11 cellular contexts compared by ENCODE assay signal in genomic region chr4:1795304-1796195, GRCh38. TPM values are rescaled to one million over a fixed set of nuclear protein-coding genes. Genes with fewer than 3 reads are reported as not detected.
DNase-seq lines count a peak whose midpoint lies in the region; ATAC-seq and TF ChIP-seq lines count a peak whose summit lies in the region.
"Had no signal": no experiment of that assay in that cellular context is flagged by ENCODE, and none has a peak within 500 bp of the region (broad histone marks: within the 10 kb centered on the region; RNA-seq: fewer than 3 reads in every experiment).

No MANE protein-coding gene starts in this region.

- H3K4me3 Mint-ChIP-seq in GM23338: no peak overlapping the region
- no peak overlapping the region for H3K4me3 Mint-ChIP-seq in activated CD4-positive, alpha-beta memory T cell treated with anti-CD3 and anti-CD28 coated beads for 36 hours

- H3F3A ChIP-seq in GM23338 (replicated peaks; ENCODE audit: low read depth): no peaks in the 10 kb centered on the region

- H3K79me2 ChIP-seq in GM23338 (replicated peaks; ENCODE audit: insufficient read depth): no peaks in the 10 kb centered on the region

- H3K27me3 Mint-ChIP-seq in GM23338 (ENCODE audit: insufficient read depth, low read depth, poor library complexity): peaks cover 28% of the 10 kb centered on the region
- H3K27me3 Mint-ChIP-seq in activated CD4-positive, alpha-beta memory T cell treated with anti-CD3 and anti-CD28 coated beads for 36 hours: peaks cover 15% of the 10 kb centered on the region

- intact Hi-C loops in prostate gland (cut with DNase I) (no loop called here), head of caudate nucleus (cut with DNase I) (no loop called here)
- intact Hi-C loops in activated CD4-positive, alpha-beta memory T cell treated with anti-CD3 and anti-CD28 coated beads for 36 hours (cut with micrococcal nuclease): no loop called here

- H3K9me2 ChIP-seq in GM23338 (ENCODE audit: insufficient read depth): no peaks in the 10 kb centered on the region

- CTCF ChIA-PET in activated CD4-positive, alpha-beta memory T cell treated with anti-CD3 and anti-CD28 coated beads for 36 hours (lab: Charles Lee): interaction anchor here (0.7 to 2.5 kb wide), 2 partner anchors 47 to 48 kb away, joined by 3 to 9 read pairs; no protein-coding TSS in a partner anchor

- no peak for TF ChIP-seq POLR2A in prostate gland (IDR thresholded peaks at IDR 0.05)

- ATAC-seq in GM23338 (peak; percentile 8), GM18520 (IDR thresholded peaks at IDR 0.05; ENCODE audit: unreplicated experiment) (no peak), GM19463 (IDR thresholded peaks at IDR 0.05; ENCODE audit: unreplicated experiment) (no peak)
- ATAC-seq: Panc1 had no signal

- no peak overlapping the region for H3K9ac ChIP-seq in iPS-20b (ENCODE audit: low read depth, low read length)

- H2AFZ ChIP-seq in GM23338: no peak overlapping the region

- POLR2A ChIA-PET in activated CD4-positive, alpha-beta memory T cell treated with anti-CD3 and anti-CD28 coated beads for 36 hours (lab: Charles Lee): no interaction called here

- no peak for TF ChIP-seq CTCF in GM23338 (conservative IDR thresholded peaks at IDR 0.05; ENCODE audit: low read depth in 2 of 2)
- no peak for TF ChIP-seq CTCF in prostate gland (IDR thresholded peaks at IDR 0.05)

- H3K9me3 ChIP-seq in SJSA1 (replicated peaks) (no peaks in the 10 kb centered on the region), iPS-20b (ENCODE audit: insufficient read depth, low read depth, low read length) (no peaks in the 10 kb centered on the region), prostate gland (no peaks in the 10 kb centered on the region)

- H3K36me3 ChIP-seq in GM23338 (ENCODE audit: insufficient read depth) (no peaks in the 10 kb centered on the region), SJSA1 (no peaks in the 10 kb centered on the region), iPS-20b (ENCODE audit: insufficient read depth, low read depth, low read length) (no peaks in the 10 kb centered on the region; the same call in 1 of the 2 replicates), prostate gland (no peaks in the 10 kb centered on the region)

- DNase-seq in GM23338 (ENCODE audit: low spot score) (peak; percentile 63), SJSA1 (ENCODE audit: low read depth in 1 of 2, low spot score in 2 of 2) (no peak), prostate gland (ENCODE audit: low spot score) (peak; percentile 60), head of caudate nucleus (no peak)
- no peak for DNase-seq in activated CD4-positive, alpha-beta memory T cell treated with anti-CD3 and anti-CD28 coated beads for 36 hours
- DNase-seq: Karpas-422, midbrain had no signal

- no peaks in the 10 kb centered on the region for H3K9me3 Mint-ChIP-seq in GM23338
- no peaks in the 10 kb centered on the region for H3K9me3 Mint-ChIP-seq in activated CD4-positive, alpha-beta memory T cell treated with anti-CD3 and anti-CD28 coated beads for 36 hours

- H3K4me1 ChIP-seq in GM23338 (ENCODE audit: insufficient read depth): 0 out of 2 replicates have a peak, but pooled peaks cover 4% of the 10 kb centered on the region
- H3K4me1 ChIP-seq in SJSA1 (replicated peaks): peaks cover 13% of the 10 kb centered on the region
- H3K4me1 ChIP-seq in iPS-20b (ENCODE audit: insufficient read depth, low read length): peaks cover 4% of the 10 kb centered on the region; the same call in 1 of the 2 replicates
- H3K4me1 ChIP-seq in prostate gland (replicated peaks): peaks cover 10% of the 10 kb centered on the region

- 23% methylated on average over 21 of the region's 32 CpGs for WGBS in prostate gland

- no peaks in the 10 kb centered on the region for H3K36me3 Mint-ChIP-seq in GM23338 (ENCODE audit: low read depth)
- H3K36me3 Mint-ChIP-seq in activated CD4-positive, alpha-beta memory T cell treated with anti-CD3 and anti-CD28 coated beads for 36 hours: no peaks in the 10 kb centered on the region

- H4K20me1 ChIP-seq in GM23338 (replicated peaks; ENCODE audit: insufficient read depth): peaks cover 4% of the 10 kb centered on the region; the same call in 1 of the 2 replicates

- peak overlapping the region; percentile 90 for H3K4me2 ChIP-seq in GM23338

- no peaks in the 10 kb centered on the region; the same call in 2 of the 3 replicates for H3K4me1 Mint-ChIP-seq in GM23338
- H3K4me1 Mint-ChIP-seq in activated CD4-positive, alpha-beta memory T cell treated with anti-CD3 and anti-CD28 coated beads for 36 hours (ENCODE audit: low read depth): no peaks in the 10 kb centered on the region

- H3K27ac ChIP-seq in GM23338 (ENCODE audit: low read depth): no peak overlapping the region
- no peak overlapping the region for H3K27ac ChIP-seq in SJSA1
- H3K27ac ChIP-seq in iPS-20b (ENCODE audit: low read length): no peak overlapping the region
- no peak overlapping the region for H3K27ac ChIP-seq in prostate gland

- peaks cover 42% of the 10 kb centered on the region for H3K27me3 ChIP-seq in GM23338 (ENCODE audit: insufficient read depth)
- peaks cover 5% of the 10 kb centered on the region; the same call in 1 of the 2 replicates for H3K27me3 ChIP-seq in SJSA1 (replicated peaks)
- peaks cover 52% of the 10 kb centered on the region for H3K27me3 ChIP-seq in iPS-20b (ENCODE audit: insufficient read depth, low read length)
- H3K27me3 ChIP-seq in prostate gland (replicated peaks; ENCODE audit: insufficient read depth): no peaks in the 10 kb centered on the region

- H3K4me3 ChIP-seq in GM23338 (peak overlapping the region; percentile 67), SJSA1 (peak overlapping the region; percentile 44), iPS-20b (ENCODE audit: low read length) (peak overlapping the region; percentile 44; the same call in 1 of the 2 replicates), prostate gland (peak overlapping the region; percentile 32 to 46)

- no peak overlapping the region for H3K27ac Mint-ChIP-seq in GM23338
- no peak overlapping the region for H3K27ac Mint-ChIP-seq in activated CD4-positive, alpha-beta memory T cell treated with anti-CD3 and anti-CD28 coated beads for 36 hours

TF ChIP-seq in GM23338, 12 proteins besides CTCF, POLR2A, EP300 and RAD21 (continues in another document):
- TF ChIP-seq STAT1 (IDR thresholded peaks at IDR 0.05; ENCODE audit: unreplicated experiment) (no peak), ZNF331 (CRISPR knock-in tag; IDR thresholded peaks at IDR 0.05; ENCODE audit: low read depth) (no peak), REST (IDR thresholded peaks at IDR 0.05; ENCODE audit: unreplicated experiment) (no peak), EZH2 (IDR thresholded peaks at IDR 0.05; ENCODE audit: low read depth, unreplicated experiment) (no peak), ETS1 (IDR thresholded peaks at IDR 0.05) (no peak), POLR2AphosphoS5 (IDR thresholded peaks at IDR 0.05; ENCODE audit: low read depth) (no peak), EZH2phosphoT487 (IDR thresholded peaks at IDR 0.05; ENCODE audit: unreplicated experiment) (no peak), NANOG (IDR thresholded peaks at IDR 0.05; ENCODE audit: borderline replicate concordance) (no peak), ZNF114 (CRISPR knock-in tag; IDR thresholded peaks at IDR 0.05) (no peak)

RNA-seq across cellular contexts. Expression of gene FGFR3, which starts 2.5 kb away (rescaled TPM):
- total RNA-seq in GM23338 (2014; rRNA removed; shearing (Covaris generic)): 14.8 and 17.4 TPM in 2 replicates
- 3.6 and 4.2 TPM in 2 replicates for polyA plus RNA-seq in GM23338 (2016; fragmentation: Nextera tagmentation; extraction: Ambion mirVana)
- 10.2 and 13.8 TPM in 2 replicates for total RNA-seq in SJSA1 (2014; rRNA removed; shearing (Covaris generic))
- 10 to 100 TPM in 1 of 2 donors, 1 to 10 TPM in 1; 8.7 to 78.2 TPM for total RNA-seq in prostate gland
- total RNA-seq in activated CD4-positive, alpha-beta memory T cell treated with anti-CD3 and anti-CD28 coated beads for 36 hours: under 1 TPM; 0.21 to 0.27 TPM

Comparison
In these comparisons a context has a peak if more than half of its experiments do, and no peak if none do; other contexts are left out.
1. DNase-seq: peak in GM23338 (single experiment) and prostate gland (single experiment); none in SJSA1 (0 of 2), head of caudate nucleus (0 of 42) and activated CD4-positive, alpha-beta memory T cell treated with anti-CD3 and anti-CD28 coated beads for 36 hours (single experiment).
2. Peak in every context shown above with its lines, with median percentiles within 50 percentile points of each other: H3K4me3 ChIP-seq.